9 cellular contexts compared by ENCODE assay signal in genomic region chr12:55720071-55720564, GRCh38. TPM values are rescaled to one million over a fixed set of nuclear protein-coding genes. Genes with fewer than 3 reads are reported as not detected.
A peak's percentile ranks its signal among the peaks of the same experiment; 100 is the strongest.
DNase-seq lines count a peak whose midpoint lies in the region; TF ChIP-seq lines count a peak whose summit lies in the region.
"Had no signal": no experiment of that assay in that cellular context is flagged by ENCODE, and none has a peak within 500 bp of the region (broad histone marks: within the 10 kb centered on the region; RNA-seq: fewer than 3 reads in every experiment).

TSS of gene RDH5 (plus strand) at chr12:55720393. CDS start at chr12:55721185, 792 bp downstream.

- no peak within 1 kb of the TSS for H3K4me3 Mint-ChIP-seq in activated T-cell treated with anti-CD3 and anti-CD28 coated beads, Interleukin-2, amount 50 U/mL, for 24 hours

- H3K36me3 Mint-ChIP-seq in activated T-cell treated with anti-CD3 and anti-CD28 coated beads, Interleukin-2, amount 50 U/mL, for 24 hours (ENCODE audit: low read depth) = peaks cover 67% of the 10 kb centered on the region

- peak within 1 kb of the TSS in 4 of 59 donors; percentile 5 to 24 (median 8) for H3K4me3 ChIP-seq in dorsolateral prefrontal cortex
- peak within 1 kb of the TSS; percentile 54 to 76 for H3K4me3 ChIP-seq in mucosa of rectum (ENCODE audit: low read length in 2 of 2)
- H3K4me3 ChIP-seq in uterus = no peak within 1 kb of the TSS

- peak within 1 kb of the TSS; percentile 60 for H3K27ac Mint-ChIP-seq in activated T-cell treated with anti-CD3 and anti-CD28 coated beads, Interleukin-2, amount 50 U/mL, for 24 hours

- H3K9me3 Mint-ChIP-seq in activated T-cell treated with anti-CD3 and anti-CD28 coated beads, Interleukin-2, amount 50 U/mL, for 24 hours = no peaks in the 10 kb centered on the region

- no peak for TF ChIP-seq CTCF in dorsolateral prefrontal cortex (IDR thresholded peaks at IDR 0.05 in 54 of 56, conservative IDR thresholded peaks at IDR 0.05 in 2 of 56; ENCODE audit: low read depth in 1 of 56, partially characterized antibody in 56 of 56)
- no peak for TF ChIP-seq CTCF in uterus (IDR thresholded peaks at IDR 0.05)

- TF ChIP-seq POLR2A in uterus (IDR thresholded peaks at IDR 0.05) = no peak

- no peaks in the 10 kb centered on the region for H3K27me3 ChIP-seq in dorsolateral prefrontal cortex
- no peaks in the 10 kb centered on the region for H3K27me3 ChIP-seq in mucosa of rectum (ENCODE audit: control insufficient read depth in 2 of 2, insufficient read depth in 2 of 2, low read length in 2 of 2)
- H3K27me3 ChIP-seq in uterus = no peaks in the 10 kb centered on the region

- no peaks in the 10 kb centered on the region for H3K27me3 Mint-ChIP-seq in activated T-cell treated with anti-CD3 and anti-CD28 coated beads, Interleukin-2, amount 50 U/mL, for 24 hours

- H3K4me1 ChIP-seq in mucosa of rectum (ENCODE audit: control insufficient read depth in 2 of 2, insufficient read depth in 2 of 2, low read length in 2 of 2) (peaks cover 71 to 82% of the 10 kb centered on the region in 2 donors), uterus (peaks cover 6 to 33% of the 10 kb centered on the region in 2 donors)

- DNase-seq in activated T-cell treated with anti-CD3 and anti-CD28 coated beads, Interleukin-2, amount 50 U/mL, for 24 hours = no peak
- no peak for DNase-seq in activated T-cell treated with anti-CD3 and anti-CD28 coated beads, Interleukin-2, amount 50 U/mL, for 48 hours
- DNase-seq in dorsolateral prefrontal cortex (no peak), uterus (peak; percentile 80 to 84), CD1c-positive myeloid dendritic cell (ENCODE audit: extremely low spot score) (no peak), globus pallidus (ENCODE audit: low spot score) (no peak), MV-4-11 (lab: John Stamatoyannopoulos, UW) (no peak)
- DNase-seq: DMS79 treated with DMSO at 0.1 percent for 48 hours had no signal

- peaks cover 46% of the 10 kb centered on the region for H3K4me1 Mint-ChIP-seq in activated T-cell treated with anti-CD3 and anti-CD28 coated beads, Interleukin-2, amount 50 U/mL, for 24 hours (ENCODE audit: low read depth)

- H3K36me3 ChIP-seq in mucosa of rectum (ENCODE audit: control insufficient read depth in 2 of 2, insufficient read depth in 2 of 2, low read length in 2 of 2) (peaks cover 16 to 22% of the 10 kb centered on the region in 2 donors), uterus (no peaks in the 10 kb centered on the region)

- peak within 1 kb of the TSS; percentile 51 to 79 for H3K9ac ChIP-seq in mucosa of rectum (ENCODE audit: low read depth in 1 of 2, low read length in 2 of 2)

- intact Hi-C loops in dorsolateral prefrontal cortex (cut with DNase I) = no loop called here
- intact Hi-C loops in uterus (cut with DNase I; ENCODE audit: low total_unique reads) = no loop called here

- H3K27ac ChIP-seq in dorsolateral prefrontal cortex (peak within 1 kb of the TSS in 57 of 59 donors; percentile 13 to 98 (median 74)), mucosa of rectum (ENCODE audit: low read depth in 2 of 2, low read length in 2 of 2) (peak within 1 kb of the TSS; percentile 85 to 93), uterus (peak within 1 kb of the TSS; percentile 93 to 95)

- H3K9me3 ChIP-seq in mucosa of rectum (ENCODE audit: control insufficient read depth in 2 of 2, low read length in 2 of 2) (no peaks in the 10 kb centered on the region), uterus (no peaks in the 10 kb centered on the region)

RNA-seq across cellular contexts. Expression of gene RDH5, which starts in this region (rescaled TPM):
- 10 to 100 TPM in 45 of 120 experiments, 1 to 10 TPM in 75; 3.2 to 19.4 (median 9.0) TPM for total RNA-seq in dorsolateral prefrontal cortex
- 10 to 100 TPM in 2 of 4 donors, 1 to 10 TPM in 2; 4.1 to 16.8 (median 9.7) TPM for total RNA-seq in uterus

Comparison
In these comparisons a context has a peak if more than half of its experiments do, and no peak if none do; other contexts are left out.
1. DNase-seq: peak in uterus (2 of 2); none in activated T-cell treated with anti-CD3 and anti-CD28 coated beads, Interleukin-2, amount 50 U/mL, for 24 hours (single experiment), activated T-cell treated with anti-CD3 and anti-CD28 coated beads, Interleukin-2, amount 50 U/mL, for 48 hours (0 of 2), dorsolateral prefrontal cortex (0 of 10), CD1c-positive myeloid dendritic cell (single experiment), globus pallidus (single experiment) and MV-4-11 (single experiment).
2. H3K4me3 ChIP-seq: peak in mucosa of rectum (2 of 2); none in uterus (0 of 2).
3. Peak in every context shown above with its lines, with median percentiles within 50 percentile points of each other: H3K27ac ChIP-seq.